23 cellular contexts compared by ENCODE assay signal in the genomic region with DNA sequence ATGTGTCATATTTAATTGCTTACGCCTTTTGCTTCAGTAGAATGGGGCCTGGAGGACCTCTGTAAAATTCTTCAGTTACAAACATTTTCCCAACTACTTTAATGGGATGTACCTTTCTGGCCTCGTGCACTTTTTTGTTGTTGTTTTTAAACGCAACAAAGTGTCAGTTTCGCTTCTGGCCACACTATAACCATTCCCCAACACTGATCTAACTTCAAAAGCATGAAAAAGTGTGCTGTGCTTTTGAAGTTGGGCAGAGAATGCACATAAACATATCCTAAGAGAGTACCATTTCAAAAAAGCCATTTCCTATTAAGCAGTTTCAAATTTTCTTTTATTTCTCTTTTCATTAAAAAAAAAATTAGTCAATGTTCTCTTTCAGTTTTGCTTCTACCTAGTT.
"Had no signal": no experiment of that assay in that cellular context is flagged by ENCODE, and none has a peak within 500 bp of the region (broad histone marks: within the 10 kb centered on the region; RNA-seq: fewer than 3 reads in every experiment).

No MANE protein-coding gene starts in this region.

- ATAC-seq: Right ventricle myocardium inferior, SK-N-SH treated with all-trans-retinoic acid at 6 μM for 48 hours had no signal

- H2AFZ ChIP-seq: PC-9 had no signal

- H3K27ac ChIP-seq: PC-9, Peyer's patch, SJCRH30 had no signal

- H3K4me3 ChIP-seq: MG63, PC-9, Peyer's patch, SJCRH30 had no signal

- DNase-seq: Karpas-422; KBM-7; MG63; NCI-H1092 treated with DMSO at 0.1 percent for 48 hours; NCI-H1436; NCI-H187; NCI-H2029; NCI-H2081 treated with DMSO at 0.1 percent for 48 hours; NCI-H2171; NCI-H226; NCI-H446; NCI-H510A; NCI-H524 treated with DMSO at 0.1 percent for 48 hours; NCI-H69; NCI-H774; NK-92 treated with Interleukin-12 subunit alpha and Interleukin-12 subunit beta, amount 100 ng/mL, for 24 hours; OCI-M1; PC-9; Peyer's patch; SHP77 treated with DMSO at 0.1 percent for 48 hours; SJCRH30 had no signal

- H3K36me3 ChIP-seq: MG63, Peyer's patch, SJCRH30 had no signal

- H3K4me1 ChIP-seq: Peyer's patch, SJCRH30 had no signal

- H3K4me2 ChIP-seq: PC-9 had no signal

- H3K27me3 ChIP-seq: MG63, Peyer's patch, SJCRH30 had no signal

- H3K9me3 ChIP-seq: MG63, Peyer's patch, SJCRH30 had no signal
